14 cellular contexts compared by ENCODE assay signal in genomic region chr7:126529833-126530232, GRCh38.
DNase-seq lines count a peak whose midpoint lies in the region; ATAC-seq, FAIRE-seq and TF ChIP-seq lines count a peak whose summit lies in the region.
"Had no signal": no experiment of that assay in that cellular context is flagged by ENCODE, and none has a peak within 500 bp of the region (broad histone marks: within the 10 kb centered on the region; RNA-seq: fewer than 3 reads in every experiment).

No MANE protein-coding gene starts in this region.

- no peaks in the 10 kb centered on the region for H3K79me2 ChIP-seq in mammary epithelial cell (ENCODE audit: insufficient read depth, low read length)

- no TSS peak for BruUV-seq in mammary epithelial cell (replicated peaks; lab: Mats Ljungman, UMichigan)

- H3K9ac ChIP-seq in mammary epithelial cell (ENCODE audit: insufficient read depth, low read length), result no peak overlapping the region

- DNase-seq in H54 (ENCODE audit: insufficient read length, low spot score) (no peak), RCC 7860 (ENCODE audit: low spot score) (peak; percentile 44), mammary epithelial cell (peak; percentile 29), kidney tubule cell (ENCODE audit: low spot score) (peak; percentile 12), frontal cortex (ENCODE audit: low spot score in 2 of 2) (no peak), mucosa of gallbladder (ENCODE audit: low spot score) (no peak)
- DNase-seq in activated naive CD8-positive, alpha-beta T cell treated with anti-CD3 and anti-CD28 coated beads, Interleukin-2, amount 50 U/mL, for 24 hours, result no peak
- DNase-seq: C1 segment of cervical spinal cord; NCI-H1694; NCI-H524 treated with DMSO at 0.1 percent for 48 hours; NK-92 treated with Interleukin-12 subunit alpha and Interleukin-12 subunit beta, amount 100 ng/mL, for 24 hours had no signal

- no peaks in the 10 kb centered on the region for H3K36me3 Mint-ChIP-seq in activated naive CD8-positive, alpha-beta T cell treated with anti-CD3 and anti-CD28 coated beads, Interleukin-2, amount 50 U/mL, for 24 hours (ENCODE audit: low read depth)

- no peaks in the 10 kb centered on the region for H3K27me3 ChIP-seq in mammary epithelial cell (ENCODE audit: insufficient read depth, low read length)

- no peak for TF ChIP-seq POLR2A in H54 (IDR thresholded peaks at IDR 0.05; ENCODE audit: low read depth, low read length)

- no peak overlapping the region for H3K27ac ChIP-seq in mammary epithelial cell (ENCODE audit: insufficient read depth, low read depth, low read length)
- H3K27ac ChIP-seq: A549 had no signal

- FAIRE-seq in H54 (lab: Jason Lieb, UNC), result peak; percentile 75
- FAIRE-seq in RCC 7860 (lab: Jason Lieb, UNC), result peak; percentile 67
- FAIRE-seq in frontal cortex (lab: Jason Lieb, UNC), result no peak
- FAIRE-seq: A549, H1 had no signal

- no peak overlapping the region for H2AFZ ChIP-seq in mammary epithelial cell (ENCODE audit: low read depth, low read length)

- in situ Hi-C loops in mammary epithelial cell (cut with MboI; ENCODE audit: low sequenced_read_pairs in 2 of 2), result no loop called here

- no peak overlapping the region for H3K4me3 ChIP-seq in mammary epithelial cell (replicated peaks in 1 of 3; ENCODE audit: insufficient read depth in 1 of 3, low read depth in 2 of 3, low read length in 3 of 3)
- H3K4me3 ChIP-seq: A549 had no signal

- H3K27ac Mint-ChIP-seq in activated naive CD8-positive, alpha-beta T cell treated with anti-CD3 and anti-CD28 coated beads, Interleukin-2, amount 50 U/mL, for 24 hours, result no peak overlapping the region

- no peak for TF ChIP-seq CTCF in mammary epithelial cell (conservative IDR thresholded peaks at IDR 0.05 in 1 of 2, IDR thresholded peaks at IDR 0.05 in 1 of 2; ENCODE audit: extremely low read depth in 1 of 2, insufficient read depth in 1 of 2, low read depth in 1 of 2, low read length in 2 of 2)

- ATAC-seq in GM21529 (IDR thresholded peaks at IDR 0.05; ENCODE audit: unreplicated experiment), result no peak
- no peak for ATAC-seq in activated naive CD8-positive, alpha-beta T cell treated with anti-CD3 and anti-CD28 coated beads, Interleukin-2, amount 50 U/mL, for 24 hours
- ATAC-seq: A549 had no signal

- H4K20me1 ChIP-seq in mammary epithelial cell (ENCODE audit: insufficient read depth, low read length), result no peaks in the 10 kb centered on the region

- no peaks in the 10 kb centered on the region for H3K9me3 ChIP-seq in mammary epithelial cell (replicated peaks; ENCODE audit: insufficient read depth, low read length)
- H3K9me3 ChIP-seq: A549 had no signal

- no peaks in the 10 kb centered on the region for H3K27me3 Mint-ChIP-seq in activated naive CD8-positive, alpha-beta T cell treated with anti-CD3 and anti-CD28 coated beads, Interleukin-2, amount 50 U/mL, for 24 hours

- peak overlapping the region; percentile 9 for H3K4me2 ChIP-seq in mammary epithelial cell (ENCODE audit: insufficient read depth, low read depth, low read length)
- H3K4me2 ChIP-seq: A549 had no signal

- H3K4me3 Mint-ChIP-seq in activated naive CD8-positive, alpha-beta T cell treated with anti-CD3 and anti-CD28 coated beads, Interleukin-2, amount 50 U/mL, for 24 hours, result no peak overlapping the region

- dilution Hi-C loops in mammary epithelial cell (cut with HindIII; ENCODE audit: low sequenced_read_pairs), result no loop called here

- H3K4me1 Mint-ChIP-seq in activated naive CD8-positive, alpha-beta T cell treated with anti-CD3 and anti-CD28 coated beads, Interleukin-2, amount 50 U/mL, for 24 hours, result no peaks in the 10 kb centered on the region

- no peaks in the 10 kb centered on the region for H3K36me3 ChIP-seq in mammary epithelial cell (ENCODE audit: insufficient read depth, low read length)

- CTCF ChIA-PET in mammary epithelial cell (lab: Charles Lee; ENCODE audit: low non-redundant PET), result no interaction called here

- peaks cover 12% of the 10 kb centered on the region for H3K9me3 Mint-ChIP-seq in activated naive CD8-positive, alpha-beta T cell treated with anti-CD3 and anti-CD28 coated beads, Interleukin-2, amount 50 U/mL, for 24 hours

- intact Hi-C loops in mammary epithelial cell (cut with micrococcal nuclease), result loop anchor here (10.0 kb wide), 1 partner anchor 75 kb away; no protein-coding TSS in a partner anchor

- H3K4me1 ChIP-seq in mammary epithelial cell (ENCODE audit: insufficient read depth, low read length), result peaks cover 5% of the 10 kb centered on the region
- H3K4me1 ChIP-seq: A549 had no signal

Comparison
In these comparisons a context has a peak if more than half of its experiments do, and no peak if none do; other contexts are left out.
1. DNase-seq: peak in RCC 7860 (single experiment), mammary epithelial cell (single experiment) and kidney tubule cell (single experiment); none in H54 (single experiment), frontal cortex (0 of 2), mucosa of gallbladder (single experiment) and activated naive CD8-positive, alpha-beta T cell treated with anti-CD3 and anti-CD28 coated beads, Interleukin-2, amount 50 U/mL, for 24 hours (single experiment).